In the genomic region with DNA sequence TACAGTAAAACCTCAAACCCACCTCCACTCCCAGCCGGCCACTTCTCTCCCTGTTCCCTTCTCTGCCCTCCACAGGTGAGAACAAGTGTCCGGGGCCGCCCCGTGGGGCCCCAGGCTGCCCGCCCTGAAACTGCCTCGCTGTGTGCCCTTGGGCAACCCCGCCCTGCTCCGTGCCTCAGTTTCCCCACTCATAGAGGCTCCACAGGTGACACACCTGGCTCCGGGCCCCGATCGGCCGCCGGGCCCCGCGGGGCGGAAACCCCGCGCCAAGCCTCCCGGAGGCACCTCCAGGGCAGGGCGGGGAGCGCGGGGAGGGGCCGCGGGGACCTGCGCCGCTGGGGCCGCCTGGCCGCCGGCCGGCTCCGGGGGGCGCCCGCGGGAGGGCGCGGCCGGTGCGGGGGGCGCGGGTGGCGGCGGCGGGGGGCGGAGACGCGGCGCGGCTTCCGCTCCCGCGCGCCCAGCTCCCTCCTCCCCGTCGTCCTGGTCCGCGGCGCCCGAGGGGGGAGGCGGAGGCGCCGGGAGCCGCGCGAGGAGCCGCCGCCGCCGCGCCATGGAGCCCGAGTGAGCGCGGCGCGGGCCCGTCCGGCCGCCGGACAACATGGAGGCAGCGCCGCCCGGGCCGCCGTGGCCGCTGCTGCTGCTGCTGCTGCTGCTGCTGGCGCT, we compare ENCODE assay signal across 8 cellular contexts. TPM values are rescaled to one million over a fixed set of nuclear protein-coding genes. Genes with fewer than 3 reads are reported as not detected.
DNase-seq lines count a peak whose midpoint lies in the region; ATAC-seq and TF ChIP-seq lines count a peak whose summit lies in the region.

A gene (plus strand): TSS at position 475 of the 663 bp plus-strand sequence. CDS start 124 bp downstream, at position 599.

- H3F3A ChIP-seq in smooth muscle cell (ENCODE audit: low read depth) = peaks cover 3% of the 10 kb centered on the region

- H3K9ac ChIP-seq in smooth muscle cell (ENCODE audit: low read depth) = peak within 1 kb of the TSS; percentile 16

- in situ Hi-C loops in KBM-7 (cut with MboI; ENCODE audit: low pct_unique_long_range_greater_than_20kb, low sequenced_read_pairs) = no loop called here

- DNase-seq in activated CD4-positive, CD25-positive, alpha-beta regulatory T cell treated with anti-CD3 and anti-CD28 coated beads, Interleukin-2, amount 50 U/mL, for 72 hours = no peak
- DNase-seq in LNCaP clone FGC (ENCODE audit: low read depth) = no peak
- no peak for DNase-seq in immature natural killer cell
- no peak for DNase-seq in smooth muscle cell (lab: John Stamatoyannopoulos, UW; ENCODE audit: unreplicated experiment)
- no peak for DNase-seq in KBM-7
- DNase-seq in NCI-H2029 treated with DMSO at 0.1 percent for 48 hours (lab: John Stamatoyannopoulos, UW) = no peak

- H3K9me3 Mint-ChIP-seq in brain (peaks cover 0 to 7% (median 0%) of the 10 kb centered on the region in 5 experiments), immature natural killer cell (no peaks in the 10 kb centered on the region)

- peaks cover 33% of the 10 kb centered on the region for H3K79me2 ChIP-seq in smooth muscle cell (ENCODE audit: low read depth)

- no peaks in the 10 kb centered on the region for H3K36me3 Mint-ChIP-seq in brain
- H3K36me3 Mint-ChIP-seq in immature natural killer cell = no peaks in the 10 kb centered on the region

- no peaks in the 10 kb centered on the region for H3K9me3 ChIP-seq in smooth muscle cell (replicated peaks; ENCODE audit: low read depth)

- H3K27me3 ChIP-seq in smooth muscle cell (ENCODE audit: low read depth) = no peaks in the 10 kb centered on the region

- H3K36me3 ChIP-seq in smooth muscle cell (ENCODE audit: low read depth) = no peaks in the 10 kb centered on the region

- H3K27ac Mint-ChIP-seq in brain (peak within 1 kb of the TSS; percentile 97 to 98 (median 97)), immature natural killer cell (peak within 1 kb of the TSS in 1 of 6 donors; percentile 78)

- H3K4me1 Mint-ChIP-seq in brain (peaks cover 39% of the 10 kb centered on the region), immature natural killer cell (peaks cover 8 to 15% of the 10 kb centered on the region in 2 donors)

- H2AFZ ChIP-seq in smooth muscle cell (ENCODE audit: low read depth) = peak within 1 kb of the TSS; percentile 48

- H3K4me2 ChIP-seq in smooth muscle cell = peak within 1 kb of the TSS; percentile 92

- peaks cover 6% of the 10 kb centered on the region for H3K4me1 ChIP-seq in smooth muscle cell (ENCODE audit: low read depth)

- H3K27ac ChIP-seq in smooth muscle cell (ENCODE audit: low read depth) = no peak within 1 kb of the TSS

- WGBS in smooth muscle cell (ENCODE audit: low lambda C conversion rate) = 7% methylated on average over 26 of the region's 85 CpGs

- peaks cover 22% of the 10 kb centered on the region for H4K20me1 ChIP-seq in smooth muscle cell (ENCODE audit: low read depth)

- H3K4me3 ChIP-seq in LNCaP clone FGC (ENCODE audit: low read depth, low read length) (peak within 1 kb of the TSS; percentile 74), smooth muscle cell (peak within 1 kb of the TSS; percentile 60)

- peaks cover 8% of the 10 kb centered on the region for H3K27me3 Mint-ChIP-seq in brain
- peaks cover 12 to 27% (median 15%) of the 10 kb centered on the region in 3 donors for H3K27me3 Mint-ChIP-seq in immature natural killer cell (ENCODE audit: low read depth in 3 of 3)

- ATAC-seq in activated CD4-positive, CD25-positive, alpha-beta regulatory T cell treated with anti-CD3 and anti-CD28 coated beads, Interleukin-2, amount 50 U/mL, for 24 hours = peak; percentile 25 to 52

- H3K4me3 Mint-ChIP-seq in brain = peak within 1 kb of the TSS; percentile 94 to 98 (median 97)
- H3K4me3 Mint-ChIP-seq in immature natural killer cell = peak within 1 kb of the TSS; percentile 77 to 83 (median 82)

- TF ChIP-seq CTCF in LNCaP clone FGC (IDR thresholded peaks at IDR 0.05; ENCODE audit: control insufficient read depth, extremely low read depth, insufficient read depth) (no peak), brain (conservative IDR thresholded peaks at IDR 0.05) (no peak), smooth muscle cell (IDR thresholded peaks at IDR 0.05; ENCODE audit: borderline replicate concordance, insufficient read depth, poor library complexity, severe bottlenecking) (no peak)

RNA-seq across cellular contexts. Expression of the gene that starts here (rescaled TPM):
- polyA plus RNA-seq in brain (ENCODE audit: insufficient read depth, low read depth, low replicate concordance) (27.2 TPM), immature natural killer cell (1 to 10 TPM in 1 of 3 donors, under 1 TPM in 2; 0.03 to 1.2 (median 0.66) TPM), smooth muscle cell (26.5 and 26.6 TPM in 2 replicates)
- total RNA-seq in smooth muscle cell = 16.1 and 17.7 TPM in 2 replicates

Comparison
In these comparisons a context has a peak if more than half of its experiments do, and no peak if none do; other contexts are left out.
1. RNA of the gene that starts here (polyA plus RNA-seq): 27.2 TPM in brain (single experiment) and 26.5 to 26.6 TPM in smooth muscle cell; 0.03 to 1.2 TPM in immature natural killer cell; every median in the first group is over 10 times any median in the second.